In the genomic region with DNA sequence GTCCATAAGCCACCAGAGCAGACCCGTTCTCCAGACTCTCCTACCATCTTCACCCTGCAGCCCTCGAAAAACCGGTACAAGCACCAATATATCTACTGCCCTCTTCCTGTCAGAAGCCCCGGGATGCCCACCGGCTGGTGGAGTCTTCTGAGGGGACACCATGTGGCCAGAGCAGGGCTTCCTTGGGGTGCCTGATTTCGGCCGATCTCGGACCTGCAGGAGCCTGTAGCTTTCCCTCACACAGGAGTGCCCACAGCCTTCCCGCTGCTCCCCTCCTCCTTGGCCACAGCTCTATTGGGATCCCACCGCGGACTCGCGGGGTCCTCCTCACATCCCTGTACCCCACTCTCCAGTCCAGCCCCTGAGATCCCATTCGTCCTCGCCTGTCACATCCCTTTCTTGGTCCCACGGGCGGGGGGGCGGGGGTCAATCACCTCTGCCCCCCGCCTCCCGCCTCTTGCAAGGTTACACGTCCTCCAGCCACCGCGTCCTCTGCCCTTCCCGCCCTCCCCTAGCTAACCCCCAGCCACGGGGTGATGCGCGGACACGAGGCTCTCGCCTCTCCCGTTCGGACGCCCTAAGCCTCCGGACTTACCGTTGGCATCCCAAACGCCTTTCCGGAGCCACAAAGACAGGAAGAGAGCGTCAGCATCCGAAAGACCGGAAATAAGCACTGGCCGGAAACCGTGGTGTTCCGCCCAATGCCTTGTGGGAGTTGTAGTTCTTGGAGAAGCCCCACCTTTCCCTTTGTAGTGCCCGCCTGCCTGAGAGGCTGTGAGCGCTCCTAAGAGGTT, we compare ENCODE assay signal across 1 cellular context.
TF ChIP-seq lines count a peak whose summit lies in the region.

Gene SSR2, minus strand, starts transcription at position 659 of the 794 bp plus-strand sequence. CDS start 784 bp downstream, outside the sequence.

TF ChIP-seq in liver, 16 proteins besides CTCF, POLR2A, EP300 and RAD21 (continued from another document):
- TF ChIP-seq, protein P1, sequence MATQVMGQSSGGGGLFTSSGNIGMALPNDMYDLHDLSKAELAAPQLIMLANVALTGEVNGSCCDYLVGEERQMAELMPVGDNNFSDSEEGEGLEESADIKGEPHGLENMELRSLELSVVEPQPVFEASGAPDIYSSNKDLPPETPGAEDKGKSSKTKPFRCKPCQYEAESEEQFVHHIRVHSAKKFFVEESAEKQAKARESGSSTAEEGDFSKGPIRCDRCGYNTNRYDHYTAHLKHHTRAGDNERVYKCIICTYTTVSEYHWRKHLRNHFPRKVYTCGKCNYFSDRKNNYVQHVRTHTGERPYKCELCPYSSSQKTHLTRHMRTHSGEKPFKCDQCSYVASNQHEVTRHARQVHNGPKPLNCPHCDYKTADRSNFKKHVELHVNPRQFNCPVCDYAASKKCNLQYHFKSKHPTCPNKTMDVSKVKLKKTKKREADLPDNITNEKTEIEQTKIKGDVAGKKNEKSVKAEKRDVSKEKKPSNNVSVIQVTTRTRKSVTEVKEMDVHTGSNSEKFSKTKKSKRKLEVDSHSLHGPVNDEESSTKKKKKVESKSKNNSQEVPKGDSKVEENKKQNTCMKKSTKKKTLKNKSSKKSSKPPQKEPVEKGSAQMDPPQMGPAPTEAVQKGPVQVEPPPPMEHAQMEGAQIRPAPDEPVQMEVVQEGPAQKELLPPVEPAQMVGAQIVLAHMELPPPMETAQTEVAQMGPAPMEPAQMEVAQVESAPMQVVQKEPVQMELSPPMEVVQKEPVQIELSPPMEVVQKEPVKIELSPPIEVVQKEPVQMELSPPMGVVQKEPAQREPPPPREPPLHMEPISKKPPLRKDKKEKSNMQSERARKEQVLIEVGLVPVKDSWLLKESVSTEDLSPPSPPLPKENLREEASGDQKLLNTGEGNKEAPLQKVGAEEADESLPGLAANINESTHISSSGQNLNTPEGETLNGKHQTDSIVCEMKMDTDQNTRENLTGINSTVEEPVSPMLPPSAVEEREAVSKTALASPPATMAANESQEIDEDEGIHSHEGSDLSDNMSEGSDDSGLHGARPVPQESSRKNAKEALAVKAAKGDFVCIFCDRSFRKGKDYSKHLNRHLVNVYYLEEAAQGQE (IDR thresholded peaks at IDR 0.05), result no peak
- TF ChIP-seq HNF4A (conservative IDR thresholded peaks at IDR 0.05), result no peak
